22 cellular contexts compared by ENCODE assay signal in genomic region chr13:98954313-98954712, GRCh38.
"Had no signal": no experiment of that assay in that cellular context is flagged by ENCODE, and none has a peak within 500 bp of the region (broad histone marks: within the 10 kb centered on the region; RNA-seq: fewer than 3 reads in every experiment).

No MANE protein-coding gene starts in this region.

- H2AFZ ChIP-seq: parathyroid adenoma had no signal

- H3K27ac ChIP-seq: adrenal gland, ascending aorta, coronary artery, epithelial cell of prostate, gastroesophageal sphincter, parathyroid adenoma, right lobe of liver, skin epidermis had no signal

- H3K4me3 Mint-ChIP-seq: activated naive CD8-positive, alpha-beta T cell; nephron; stimulated activated memory B cell treated with anti-CD40 and anti-IgM and Interleukin-4, amounts not matched to agents 10 μg/mL and 1 μg/mL and 100 μg/mL, for 72 hours; T-helper 2 cell treated with Interferon-gamma antibody and Interleukin-4, amounts not matched to agents 5 μg/mL and 100 μg/mL, for 36 hours; type B pancreatic cell had no signal

- H3K9me3 Mint-ChIP-seq: activated T-helper 2 cell treated with anti-CD3 and anti-CD28 coated beads, Interferon-gamma antibody, Interleukin-2, Interleukin-4, amounts not matched to agents 10 μg/mL and 5 μg/mL and 100 μg/mL, durations not matched to agents 14 hours and 24 hours and 36 hours; nephron; stimulated activated memory B cell treated with anti-CD40 and anti-IgM and Interleukin-4, amounts not matched to agents 10 μg/mL and 1 μg/mL and 100 μg/mL, for 72 hours; T-helper 2 cell treated with Interferon-gamma antibody and Interleukin-4, amounts not matched to agents 5 μg/mL and 100 μg/mL, for 36 hours; type B pancreatic cell had no signal

- H3K79me2 ChIP-seq: parathyroid adenoma had no signal

- DNase-seq: activated naive CD4-positive, alpha-beta T cell; activated T-cell treated with anti-CD3 and anti-CD28 coated beads, Interleukin-2, amount 50 U/mL, for 1 hour; adrenal gland; head of caudate nucleus; hypothalamus; islet precursor cell; left cardiac atrium; nucleus accumbens; right lobe of liver; stimulated activated CD4-positive, alpha-beta T cell treated with anti-CD3 and anti-CD28 coated beads, Interleukin-2, amount 100 ng/mL, for 24 hours had no signal

- H3K4me3 ChIP-seq: adrenal gland, ascending aorta, coronary artery, gastroesophageal sphincter, right lobe of liver, skin epidermis had no signal

- H3K9ac ChIP-seq: parathyroid adenoma had no signal

- H3K27ac Mint-ChIP-seq: activated naive CD8-positive, alpha-beta T cell; activated T-helper 2 cell treated with anti-CD3 and anti-CD28 coated beads, Interferon-gamma antibody, Interleukin-2, Interleukin-4, amounts not matched to agents 10 μg/mL and 5 μg/mL and 100 μg/mL, durations not matched to agents 14 hours and 24 hours and 36 hours; nephron; stimulated activated memory B cell treated with anti-CD40 and anti-IgM and Interleukin-4, amounts not matched to agents 10 μg/mL and 1 μg/mL and 100 μg/mL, for 72 hours; T-helper 2 cell treated with Interferon-gamma antibody and Interleukin-4, amounts not matched to agents 5 μg/mL and 100 μg/mL, for 36 hours; type B pancreatic cell had no signal

- H3K9me3 ChIP-seq: adrenal gland, ascending aorta, gastroesophageal sphincter, right lobe of liver had no signal

- H3K27me3 ChIP-seq: adrenal gland, ascending aorta, gastroesophageal sphincter, right lobe of liver had no signal

- H3K4me1 ChIP-seq: adrenal gland, ascending aorta, parathyroid adenoma had no signal

- H3K27me3 Mint-ChIP-seq: activated naive CD8-positive, alpha-beta T cell; stimulated activated memory B cell treated with anti-CD40 and anti-IgM and Interleukin-4, amounts not matched to agents 10 μg/mL and 1 μg/mL and 100 μg/mL, for 72 hours; type B pancreatic cell had no signal

- ATAC-seq: gastroesophageal sphincter; left cardiac atrium; right lobe of liver; stimulated activated memory B cell treated with anti-CD40 and anti-IgM and Interleukin-4, amounts not matched to agents 10 μg/mL and 1 μg/mL and 100 μg/mL, for 72 hours had no signal
